8 cellular contexts compared by ENCODE assay signal in the genomic region with DNA sequence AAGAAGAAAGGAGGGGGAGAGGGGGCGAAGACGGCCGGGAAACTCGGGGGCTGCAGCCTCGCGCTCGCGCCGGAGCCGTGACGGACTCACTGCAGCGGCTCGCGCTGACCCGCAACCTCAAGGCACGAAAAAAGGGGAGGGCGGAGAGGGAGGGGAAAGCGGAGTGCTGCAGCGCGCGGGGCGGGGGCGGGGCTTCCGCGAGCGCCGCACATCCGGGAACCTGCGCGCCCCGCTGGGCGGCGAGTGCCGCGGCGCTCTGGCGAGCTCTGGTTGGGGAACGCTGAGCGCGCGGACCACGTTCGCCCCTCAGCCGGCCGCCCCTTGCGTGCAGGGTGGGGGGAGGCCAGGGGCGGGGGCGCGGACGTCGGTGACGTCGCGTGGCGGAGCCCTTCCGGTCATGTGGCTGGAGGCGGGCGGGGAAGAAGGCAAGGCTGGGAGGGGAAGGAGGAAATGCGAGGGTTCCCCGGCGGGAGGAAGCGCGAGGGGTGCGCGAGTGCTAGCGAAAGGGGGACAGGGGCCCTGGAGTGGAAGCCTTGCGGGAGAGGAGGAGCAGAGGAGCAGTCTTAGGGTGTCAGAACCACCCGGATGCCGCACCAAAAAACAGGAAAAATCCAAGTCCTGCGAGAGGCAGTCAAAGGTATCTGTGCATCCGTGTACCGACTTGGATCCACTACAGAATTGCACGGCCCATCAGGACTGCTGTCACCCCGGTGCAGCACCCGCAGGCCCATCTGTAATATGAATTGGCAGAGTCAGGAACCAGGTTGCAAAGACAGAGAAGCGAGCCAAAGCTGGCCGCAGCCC. TPM values are rescaled to one million over a fixed set of nuclear protein-coding genes. Genes with fewer than 3 reads are reported as not detected.
DNase-seq lines count a peak whose midpoint lies in the region; ATAC-seq and TF ChIP-seq lines count a peak whose summit lies in the region.

A gene with protein sequence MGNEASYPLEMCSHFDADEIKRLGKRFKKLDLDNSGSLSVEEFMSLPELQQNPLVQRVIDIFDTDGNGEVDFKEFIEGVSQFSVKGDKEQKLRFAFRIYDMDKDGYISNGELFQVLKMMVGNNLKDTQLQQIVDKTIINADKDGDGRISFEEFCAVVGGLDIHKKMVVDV (minus strand): TSS at position 126 of the 804 bp plus-strand sequence. CDS start 405 bp downstream, outside the sequence.

- H3K27ac Mint-ChIP-seq in activated CD4-positive, alpha-beta T cell treated with anti-CD3 and anti-CD28 coated beads, Interleukin-2, amount 10 ng/mL, durations not matched to agents 24 days and 14 days: peak within 1 kb of the TSS; percentile 99

- H3K27ac ChIP-seq in colonic mucosa: peak within 1 kb of the TSS; percentile 99
- H3K27ac ChIP-seq in layer of hippocampus (ENCODE audit: low read depth, low read length): peak within 1 kb of the TSS; percentile 98

- peaks cover 6% of the 10 kb centered on the region for H3K27me3 Mint-ChIP-seq in activated CD4-positive, alpha-beta T cell treated with anti-CD3 and anti-CD28 coated beads, Interleukin-2, amount 10 ng/mL, durations not matched to agents 24 days and 14 days

- peak within 1 kb of the TSS; percentile 87 to 100 for H3K9ac ChIP-seq in colonic mucosa (ENCODE audit: low read depth in 2 of 2, low read length in 2 of 2)

- H3K27me3 ChIP-seq in BE2C (no peaks in the 10 kb centered on the region), colonic mucosa (no peaks in the 10 kb centered on the region), layer of hippocampus (ENCODE audit: control insufficient read depth, insufficient read depth, low read length) (no peaks in the 10 kb centered on the region)

- intact Hi-C loops in activated CD4-positive, alpha-beta T cell treated with anti-CD3 and anti-CD28 coated beads, Interleukin-2, amount 10 ng/mL, durations not matched to agents 24 days and 14 days (cut with micrococcal nuclease): loop anchor here (1.0 to 10.0 kb wide), 6 partner anchors 135 to 855 kb away; partner anchors contain the start of genes APLF, ARHGAP25, ETAA1 and FBXO48
- intact Hi-C loops in colonic mucosa (cut with DNase I): no loop called here

- peak; percentile 71 for ATAC-seq in HG03457 (IDR thresholded peaks at IDR 0.05; ENCODE audit: unreplicated experiment)

- H3K36me3 Mint-ChIP-seq in activated CD4-positive, alpha-beta T cell treated with anti-CD3 and anti-CD28 coated beads, Interleukin-2, amount 10 ng/mL, durations not matched to agents 24 days and 14 days (ENCODE audit: low read depth): peaks cover 20% of the 10 kb centered on the region

- no peaks in the 10 kb centered on the region for H3K9me3 Mint-ChIP-seq in activated CD4-positive, alpha-beta T cell treated with anti-CD3 and anti-CD28 coated beads, Interleukin-2, amount 10 ng/mL, durations not matched to agents 24 days and 14 days

- H3K4me3 Mint-ChIP-seq in activated CD4-positive, alpha-beta T cell treated with anti-CD3 and anti-CD28 coated beads, Interleukin-2, amount 10 ng/mL, durations not matched to agents 24 days and 14 days: peak within 1 kb of the TSS; percentile 99

- TF ChIP-seq CTCF in BE2C (IDR thresholded peaks at IDR 0.05; ENCODE audit: low read depth, low read length) (no peak), colonic mucosa (IDR thresholded peaks at IDR 0.05) (no peak)

- peak within 1 kb of the TSS; percentile 85 for H3K4me3 ChIP-seq in BE2C (ENCODE audit: low read depth, low read length)
- peak within 1 kb of the TSS; percentile 61 for H3K4me3 ChIP-seq in colonic mucosa

- peak; percentile 91 for DNase-seq in BE2C
- DNase-seq in GM19240 (ENCODE audit: insufficient read length, low spot score): peak; percentile 69
- peak; percentile 86 to 98 for DNase-seq in NCI-H526 (lab: John Stamatoyannopoulos, UW)
- DNase-seq in activated CD4-positive, alpha-beta T cell treated with anti-CD3 and anti-CD28 coated beads, Interleukin-2, amount 10 ng/mL, durations not matched to agents 24 days and 14 days: peak; percentile 98
- DNase-seq in colonic mucosa: peak; percentile 96
- DNase-seq in stimulated activated CD4-positive, alpha-beta T cell treated with anti-CD3 and anti-CD28 coated beads, Interleukin-1b, Interleukin-23, amount 100 ng/mL, for 24 hours (ENCODE audit: low read depth in 4 of 4, low spot score in 1 of 4): peak; percentile 73 to 91 (median 90)

- H3K4me1 ChIP-seq in BE2C (no peaks in the 10 kb centered on the region), colonic mucosa (peaks cover 16% of the 10 kb centered on the region)

- peaks cover 37% of the 10 kb centered on the region for H3K4me1 Mint-ChIP-seq in activated CD4-positive, alpha-beta T cell treated with anti-CD3 and anti-CD28 coated beads, Interleukin-2, amount 10 ng/mL, durations not matched to agents 24 days and 14 days

- H3K36me3 ChIP-seq in BE2C (peaks cover 5% of the 10 kb centered on the region; the same call in 1 of the 2 replicates), colonic mucosa (no peaks in the 10 kb centered on the region)

- H3K9me3 ChIP-seq in BE2C: no peaks in the 10 kb centered on the region
- no peaks in the 10 kb centered on the region for H3K9me3 ChIP-seq in colonic mucosa

RNA-seq across cellular contexts. Expression of the gene that starts here (rescaled TPM):
- polyA plus RNA-seq in BE2C (2012; ENCODE audit: insufficient read depth, insufficient read length, low read depth): 27.0 TPM
- total RNA-seq in activated CD4-positive, alpha-beta T cell treated with anti-CD3 and anti-CD28 coated beads, Interleukin-2, amount 10 ng/mL, durations not matched to agents 24 days and 14 days: 83.5 and 83.8 TPM in 2 replicates
- total RNA-seq in colonic mucosa: 10 to 100 TPM; 45.1 to 67.8 TPM

Comparison
In these comparisons a context has a peak if more than half of its experiments do, and no peak if none do; other contexts are left out.
1. Peak in every context shown above with its lines: DNase-seq, ATAC-seq, H3K4me3 ChIP-seq and H3K27ac ChIP-seq.